23 cellular contexts compared by ENCODE assay signal in the genomic region with DNA sequence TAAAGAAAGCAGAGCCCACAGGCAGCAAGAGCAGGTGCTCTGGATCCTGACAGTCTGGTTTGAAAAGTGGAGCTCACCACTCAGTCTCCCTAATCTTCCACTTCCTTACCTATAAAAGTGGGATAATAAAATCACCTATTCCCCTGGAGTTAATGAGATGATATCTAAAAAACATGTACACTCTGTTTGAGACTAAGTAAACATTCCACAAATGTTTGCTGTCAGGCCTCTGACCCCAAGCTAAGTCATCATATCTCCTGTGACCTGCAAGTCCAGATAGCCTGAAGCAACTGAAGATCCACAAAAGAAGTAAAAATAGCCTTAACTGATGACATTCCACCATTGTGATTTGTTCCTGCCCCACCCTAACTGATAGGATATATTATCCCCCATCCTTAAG.
A peak's percentile ranks its signal among the peaks of the same experiment; 100 is the strongest.
DNase-seq lines count a peak whose midpoint lies in the region; ATAC-seq and TF ChIP-seq lines count a peak whose summit lies in the region.
"Had no signal": no experiment of that assay in that cellular context is flagged by ENCODE, and none has a peak within 500 bp of the region (broad histone marks: within the 10 kb centered on the region; RNA-seq: fewer than 3 reads in every experiment).

No MANE protein-coding gene starts in this region.

- no peaks in the 10 kb centered on the region for H3K27me3 Mint-ChIP-seq in stimulated activated memory B cell treated with anti-CD40 and anti-IgM and Interleukin-4, amounts not matched to agents 10 μg/mL and 1 μg/mL and 100 μg/mL, for 72 hours
- H3K27me3 Mint-ChIP-seq in stimulated activated naive CD8-positive, alpha-beta T cell treated with anti-CD3 and anti-CD28 coated beads, Interleukin-15, amount 100 ng/mL, for 72 hours, result no peaks in the 10 kb centered on the region
- H3K27me3 Mint-ChIP-seq: activated CD8-positive, alpha-beta T cell treated with anti-CD3 and anti-CD28 coated beads for 36 hours; activated naive CD8-positive, alpha-beta T cell treated with anti-CD3 and anti-CD28 coated beads for 36 hours; naive B cell had no signal

- ATAC-seq in GM21723 (IDR thresholded peaks at IDR 0.05; ENCODE audit: unreplicated experiment), result peak; percentile 6
- no peak for ATAC-seq in stimulated activated memory B cell treated with anti-CD40 and anti-IgM and Interleukin-4, amounts not matched to agents 10 μg/mL and 1 μg/mL and 100 μg/mL, for 72 hours
- no peak for ATAC-seq in stimulated activated naive CD8-positive, alpha-beta T cell treated with anti-CD3 and anti-CD28 coated beads, Interleukin-15, amount 100 ng/mL, for 72 hours
- ATAC-seq: activated CD8-positive, alpha-beta T cell treated with anti-CD3 and anti-CD28 coated beads for 36 hours had no signal

- TF ChIP-seq CTCF in hepatocyte (IDR thresholded peaks at IDR 0.05; ENCODE audit: poor library complexity), result no peak

- no peaks in the 10 kb centered on the region for H3K9me3 ChIP-seq in hepatocyte (ENCODE audit: low read depth)
- H3K9me3 ChIP-seq: BLaER1 treated with 17β-estradiol and CSF1 and Interleukin-3, amounts not matched to agents 10 nM and 100 nM; left ventricle myocardium inferior had no signal

- no peaks in the 10 kb centered on the region for H4K20me1 ChIP-seq in hepatocyte (ENCODE audit: insufficient read depth, poor library complexity, severe bottlenecking)
- H4K20me1 ChIP-seq: BLaER1 treated with 17β-estradiol and CSF1 and Interleukin-3, amounts not matched to agents 10 nM and 100 nM had no signal

- no peaks in the 10 kb centered on the region for H3K9me2 ChIP-seq in hepatocyte (replicated peaks; ENCODE audit: insufficient read depth)

- H3K79me2 ChIP-seq in hepatocyte, result no peaks in the 10 kb centered on the region
- H3K79me2 ChIP-seq: parathyroid adenoma had no signal

- H3K27me3 ChIP-seq in hepatocyte, result no peaks in the 10 kb centered on the region
- H3K27me3 ChIP-seq: BLaER1 treated with 17β-estradiol and CSF1 and Interleukin-3, amounts not matched to agents 10 nM and 100 nM had no signal

- H3K36me3 ChIP-seq in hepatocyte (replicated peaks; ENCODE audit: insufficient read depth, low read depth), result no peaks in the 10 kb centered on the region
- H3K36me3 ChIP-seq: BLaER1 treated with 17β-estradiol and CSF1 and Interleukin-3, amounts not matched to agents 10 nM and 100 nM; left ventricle myocardium inferior had no signal

- peak; percentile 81 for DNase-seq in M059J (ENCODE audit: low read depth)
- DNase-seq in hepatocyte (ENCODE audit: low spot score), result no peak
- DNase-seq in stimulated activated naive CD8-positive, alpha-beta T cell treated with anti-CD3 and anti-CD28 coated beads, Interleukin-15, amount 100 ng/mL, for 72 hours, result no peak
- DNase-seq in AG08395 (ENCODE audit: low spot score), result no peak
- DNase-seq in SKM-1 treated with dmso at 0.1 percent for 144 hours (lab: John Stamatoyannopoulos, UW; ENCODE audit: unreplicated experiment), result no peak
- DNase-seq: activated CD8-positive, alpha-beta T cell treated with anti-CD3 and anti-CD28 coated beads for 36 hours; activated naive CD8-positive, alpha-beta T cell treated with anti-CD3 and anti-CD28 coated beads for 36 hours; activated T-cell treated with anti-CD3 and anti-CD28 coated beads, Interleukin-2, amount 50 U/mL, for 48 hours; DMS79; effector CD8-positive, alpha-beta T cell; hippocampal formation; left ventricle myocardium inferior; naive B cell; NCI-H2029 treated with DMSO at 0.1 percent for 48 hours; NCI-H524 treated with DMSO at 0.1 percent for 48 hours; stimulated activated CD4-positive, alpha-beta T cell treated with anti-CD3 and anti-CD28 coated beads, Interleukin-4, amount 100 ng/mL, for 24 hours; stimulated activated CD8-positive, alpha-beta memory T cell treated with anti-CD3 and anti-CD28 coated beads, Interleukin-4, amount 100 ng/mL, for 48 hours; SW 1271 had no signal

- peak overlapping the region; percentile 74 for H3K4me3 Mint-ChIP-seq in stimulated activated memory B cell treated with anti-CD40 and anti-IgM and Interleukin-4, amounts not matched to agents 10 μg/mL and 1 μg/mL and 100 μg/mL, for 72 hours
- H3K4me3 Mint-ChIP-seq in stimulated activated naive CD8-positive, alpha-beta T cell treated with anti-CD3 and anti-CD28 coated beads, Interleukin-15, amount 100 ng/mL, for 72 hours, result no peak overlapping the region
- H3K4me3 Mint-ChIP-seq: activated CD8-positive, alpha-beta T cell treated with anti-CD3 and anti-CD28 coated beads for 36 hours; activated naive CD8-positive, alpha-beta T cell treated with anti-CD3 and anti-CD28 coated beads for 36 hours had no signal

- peaks cover 24% of the 10 kb centered on the region for H3K4me1 Mint-ChIP-seq in stimulated activated memory B cell treated with anti-CD40 and anti-IgM and Interleukin-4, amounts not matched to agents 10 μg/mL and 1 μg/mL and 100 μg/mL, for 72 hours
- no peaks in the 10 kb centered on the region for H3K4me1 Mint-ChIP-seq in stimulated activated naive CD8-positive, alpha-beta T cell treated with anti-CD3 and anti-CD28 coated beads, Interleukin-15, amount 100 ng/mL, for 72 hours
- H3K4me1 Mint-ChIP-seq: activated naive CD8-positive, alpha-beta T cell treated with anti-CD3 and anti-CD28 coated beads for 36 hours had no signal

- no peaks in the 10 kb centered on the region for H3K36me3 Mint-ChIP-seq in stimulated activated memory B cell treated with anti-CD40 and anti-IgM and Interleukin-4, amounts not matched to agents 10 μg/mL and 1 μg/mL and 100 μg/mL, for 72 hours
- H3K36me3 Mint-ChIP-seq: activated naive CD8-positive, alpha-beta T cell treated with anti-CD3 and anti-CD28 coated beads for 36 hours; naive B cell had no signal

- no peaks in the 10 kb centered on the region for H3K9me3 Mint-ChIP-seq in stimulated activated memory B cell treated with anti-CD40 and anti-IgM and Interleukin-4, amounts not matched to agents 10 μg/mL and 1 μg/mL and 100 μg/mL, for 72 hours
- H3K9me3 Mint-ChIP-seq in stimulated activated naive CD8-positive, alpha-beta T cell treated with anti-CD3 and anti-CD28 coated beads, Interleukin-15, amount 100 ng/mL, for 72 hours, result peaks cover 13 to 16% of the 10 kb centered on the region in 2 donors
- H3K9me3 Mint-ChIP-seq: activated CD8-positive, alpha-beta T cell treated with anti-CD3 and anti-CD28 coated beads for 36 hours had no signal

- no peak overlapping the region for H2AFZ ChIP-seq in hepatocyte
- H2AFZ ChIP-seq: parathyroid adenoma had no signal

- no peak overlapping the region for H3K4me3 ChIP-seq in hepatocyte
- H3K4me3 ChIP-seq: BLaER1 treated with 17β-estradiol and CSF1 and Interleukin-3, amounts not matched to agents 10 nM and 100 nM; left ventricle myocardium inferior had no signal

- H3K4me2 ChIP-seq in hepatocyte, result peak overlapping the region; percentile 35
- H3K4me2 ChIP-seq: BLaER1 treated with 17β-estradiol and CSF1 and Interleukin-3, amounts not matched to agents 10 nM and 100 nM had no signal

- H3K27ac ChIP-seq in hepatocyte, result peak overlapping the region; percentile 85
- H3K27ac ChIP-seq: BLaER1 treated with 17β-estradiol and CSF1 and Interleukin-3, amounts not matched to agents 10 nM and 100 nM; left ventricle myocardium inferior; parathyroid adenoma; VCaP had no signal

- peak overlapping the region; percentile 81 for H3K27ac Mint-ChIP-seq in stimulated activated memory B cell treated with anti-CD40 and anti-IgM and Interleukin-4, amounts not matched to agents 10 μg/mL and 1 μg/mL and 100 μg/mL, for 72 hours
- H3K27ac Mint-ChIP-seq in stimulated activated naive CD8-positive, alpha-beta T cell treated with anti-CD3 and anti-CD28 coated beads, Interleukin-15, amount 100 ng/mL, for 72 hours, result no peak overlapping the region
- H3K27ac Mint-ChIP-seq: activated CD8-positive, alpha-beta T cell treated with anti-CD3 and anti-CD28 coated beads for 36 hours; activated naive CD8-positive, alpha-beta T cell treated with anti-CD3 and anti-CD28 coated beads for 36 hours had no signal

- peaks cover 27% of the 10 kb centered on the region for H3K4me1 ChIP-seq in hepatocyte (ENCODE audit: insufficient read depth)
- H3K4me1 ChIP-seq: left ventricle myocardium inferior, parathyroid adenoma had no signal
